In genomic region chr11:563812-564578, GRCh38 we compare ENCODE assay signal across 1 cellular context.
TF ChIP-seq lines count a peak whose summit lies in the region.

No MANE protein-coding gene starts in this region.

TF ChIP-seq in HepG2, 621 proteins besides CTCF, POLR2A, EP300 and RAD21 (continued from another document):
- no peak for TF ChIP-seq SKIL (CRISPR knock-in tag; IDR thresholded peaks at IDR 0.05; ENCODE audit: borderline replicate concordance)
- TF ChIP-seq ATF4 (CRISPR knock-in tag; IDR thresholded peaks at IDR 0.05) = no peak
- TF ChIP-seq FOXC1 (CRISPR knock-in tag; IDR thresholded peaks at IDR 0.05; ENCODE audit: borderline replicate concordance) = no peak
- TF ChIP-seq ZNF274 (CRISPR knock-in tag; IDR thresholded peaks at IDR 0.05) = 0 out of 2 replicates have a peak, but pooled peaks have one; percentile 23
- no peak for TF ChIP-seq HDAC6 (IDR thresholded peaks at IDR 0.05; ENCODE audit: low read depth, low read length)
- TF ChIP-seq SKI (IDR thresholded peaks at IDR 0.05; ENCODE audit: partially characterized antibody) = no peak
- TF ChIP-seq ZFY (CRISPR knock-in tag; IDR thresholded peaks at IDR 0.05) = no peak
- TF ChIP-seq ZBTB33 (CRISPR knock-in tag; IDR thresholded peaks at IDR 0.05) = peak; percentile 20; the same call in 1 of the 2 replicates
- no peak for TF ChIP-seq NFYC (CRISPR knock-in tag; IDR thresholded peaks at IDR 0.05)
- no peak for TF ChIP-seq THYN1 (CRISPR knock-in tag; IDR thresholded peaks at IDR 0.05; ENCODE audit: borderline replicate concordance, low read depth)
- no peak for TF ChIP-seq NFATC3 (CRISPR knock-in tag; IDR thresholded peaks at IDR 0.05)
- TF ChIP-seq BCL3 (CRISPR knock-in tag; IDR thresholded peaks at IDR 0.05) = 0 out of 2 replicates have a peak, but pooled peaks have one; percentile 27
- no peak for TF ChIP-seq ZNF724P (CRISPR knock-in tag; IDR thresholded peaks at IDR 0.05; ENCODE audit: borderline replicate concordance)
- TF ChIP-seq TIGD3 (CRISPR knock-in tag; IDR thresholded peaks at IDR 0.05; ENCODE audit: borderline replicate concordance) = no peak
- TF ChIP-seq ZNF703 (CRISPR knock-in tag; IDR thresholded peaks at IDR 0.05; ENCODE audit: borderline replicate concordance) = no peak
- no peak for TF ChIP-seq ZNF614 (CRISPR knock-in tag; IDR thresholded peaks at IDR 0.05; ENCODE audit: borderline replicate concordance)
